In the genomic region with DNA sequence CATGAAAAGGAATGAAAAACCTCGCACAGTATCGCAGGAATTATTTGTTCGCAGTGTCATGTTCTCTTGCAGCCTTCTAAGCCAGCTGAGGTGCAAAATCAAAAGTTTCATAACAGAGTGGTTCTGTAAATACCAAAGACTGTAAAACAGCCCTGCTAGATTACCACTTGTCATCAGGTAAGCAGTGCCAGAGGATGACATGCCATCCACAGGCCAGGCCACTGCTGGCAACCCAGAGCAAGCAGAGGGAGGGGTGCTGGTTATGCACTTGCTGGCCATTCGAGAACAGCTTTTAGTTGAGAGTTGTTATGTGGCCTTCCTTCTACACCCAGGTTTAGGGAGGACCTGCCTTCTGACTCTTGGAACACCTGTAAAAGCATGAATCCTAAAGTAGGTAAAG, we compare ENCODE assay signal across 18 cellular contexts.
DNase-seq lines count a peak whose midpoint lies in the region; ATAC-seq, FAIRE-seq and TF ChIP-seq lines count a peak whose summit lies in the region.
"Had no signal": no experiment of that assay in that cellular context is flagged by ENCODE, and none has a peak within 500 bp of the region (broad histone marks: within the 10 kb centered on the region; RNA-seq: fewer than 3 reads in every experiment).

No MANE protein-coding gene starts in this region.

- ATAC-seq in T-cell (replicated peaks in 1 of 4) (no peak), heart right ventricle (peak; percentile 76 to 91 (median 83)), pancreas (peak; percentile 10 to 21 (median 14)), GM21723 (IDR thresholded peaks at IDR 0.05; ENCODE audit: unreplicated experiment) (no peak)

- H3K4me1 ChIP-seq in CD8-positive, alpha-beta memory T cell (ENCODE audit: insufficient read depth, low read length), result peaks cover 48% of the 10 kb centered on the region
- H3K4me1 ChIP-seq in heart right ventricle, result peaks cover 7 to 100% (median 87%) of the 10 kb centered on the region in 9 donors
- peaks cover 53 to 80% (median 67%) of the 10 kb centered on the region in 3 donors for H3K4me1 ChIP-seq in pancreas
- peaks cover 11% of the 10 kb centered on the region for H3K4me1 ChIP-seq in A673 (ENCODE audit: insufficient read depth, low read length, poor library complexity, severe bottlenecking)

- intact Hi-C loops in heart right ventricle (cut with DNase I) (loop anchor here in 4 of 10 donors (5.0 to 10.0 kb wide), 3 partner anchors 33 to 68 kb away; no protein-coding TSS in a partner anchor), pancreas (cut with DNase I) (no loop called here), A673 (cut with micrococcal nuclease; ENCODE audit: unreplicated experiment) (no loop called here)

- no TSS peak for BruUV-seq in A673 (replicated peaks; lab: Mats Ljungman, UMichigan)

- no peaks in the 10 kb centered on the region for H3K36me3 ChIP-seq in CD8-positive, alpha-beta memory T cell (ENCODE audit: insufficient read depth, low read length)
- H3K36me3 ChIP-seq in heart right ventricle (no peaks in the 10 kb centered on the region), pancreas (no peaks in the 10 kb centered on the region), A673 (ENCODE audit: insufficient read depth, low read length, poor library complexity, severe bottlenecking) (no peaks in the 10 kb centered on the region)
- H3K36me3 ChIP-seq: suprapubic skin had no signal

- peaks cover 0 to 2% of the 10 kb centered on the region in 2 donors for H3K27me3 Mint-ChIP-seq in CD8-positive, alpha-beta memory T cell
- H3K27me3 Mint-ChIP-seq in T-cell, result no peaks in the 10 kb centered on the region
- H3K27me3 Mint-ChIP-seq: activated naive CD8-positive, alpha-beta T cell treated with anti-CD3 and anti-CD28 coated beads, Interleukin-2, amount 50 U/mL, for 24 hours had no signal

- peak overlapping the region in 7 of 8 donors; percentile 27 to 88 (median 79) for H3K27ac Mint-ChIP-seq in CD8-positive, alpha-beta memory T cell
- H3K27ac Mint-ChIP-seq in T-cell, result peak overlapping the region; percentile 60 to 80
- H3K27ac Mint-ChIP-seq: activated naive CD8-positive, alpha-beta T cell treated with anti-CD3 and anti-CD28 coated beads, Interleukin-2, amount 50 U/mL, for 24 hours had no signal

- no peak for FAIRE-seq in pancreas (lab: Jason Lieb, UNC)
- FAIRE-seq: HTR-8/SVneo had no signal

- peak overlapping the region in 2 of 7 donors; percentile 17 to 57 for H3K4me3 Mint-ChIP-seq in CD8-positive, alpha-beta memory T cell
- H3K4me3 Mint-ChIP-seq in T-cell, result peak overlapping the region in 1 of 3 donors; percentile 22
- H3K4me3 Mint-ChIP-seq: activated naive CD8-positive, alpha-beta T cell treated with anti-CD3 and anti-CD28 coated beads, Interleukin-2, amount 50 U/mL, for 24 hours had no signal

- no peak overlapping the region for H3K4me3 ChIP-seq in CD8-positive, alpha-beta memory T cell (ENCODE audit: low read length)
- H3K4me3 ChIP-seq in heart right ventricle (no peak overlapping the region), pancreas (no peak overlapping the region), A673 (ENCODE audit: low read depth, low read length, poor library complexity, severe bottlenecking) (no peak overlapping the region)
- H3K4me3 ChIP-seq: GM23248, suprapubic skin had no signal

- peaks cover 91 to 97% (median 94%) of the 10 kb centered on the region in 3 donors for H3K4me1 Mint-ChIP-seq in CD8-positive, alpha-beta memory T cell
- peaks cover 93 to 97% (median 96%) of the 10 kb centered on the region in 3 donors for H3K4me1 Mint-ChIP-seq in T-cell

- H3K9me3 Mint-ChIP-seq in CD8-positive, alpha-beta memory T cell, result no peaks in the 10 kb centered on the region
- no peaks in the 10 kb centered on the region for H3K9me3 Mint-ChIP-seq in T-cell
- H3K9me3 Mint-ChIP-seq: activated naive CD8-positive, alpha-beta T cell treated with anti-CD3 and anti-CD28 coated beads, Interleukin-2, amount 50 U/mL, for 24 hours had no signal

- peaks cover 0 to 30% (median 3%) of the 10 kb centered on the region in 3 donors for H3K36me3 Mint-ChIP-seq in CD8-positive, alpha-beta memory T cell
- H3K36me3 Mint-ChIP-seq in T-cell, result peaks cover 18% of the 10 kb centered on the region

- H3K9me3 ChIP-seq in CD8-positive, alpha-beta memory T cell (ENCODE audit: low read length), result no peaks in the 10 kb centered on the region
- H3K9me3 ChIP-seq in heart right ventricle (no peaks in the 10 kb centered on the region), pancreas (no peaks in the 10 kb centered on the region), A673 (ENCODE audit: low read depth, low read length, poor library complexity, severe bottlenecking) (no peaks in the 10 kb centered on the region)
- H3K9me3 ChIP-seq: suprapubic skin had no signal

- TF ChIP-seq CTCF in heart right ventricle (IDR thresholded peaks at IDR 0.05) (no peak), pancreas (IDR thresholded peaks at IDR 0.05) (no peak), A673 (conservative IDR thresholded peaks at IDR 0.05; ENCODE audit: low read depth, low read length) (no peak)

- POLR2A ChIA-PET in CD8-positive, alpha-beta memory T cell (lab: Charles Lee), result no interaction called here
- POLR2A ChIA-PET in T-cell (lab: Charles Lee), result no interaction called here
- POLR2A ChIA-PET in A673 (lab: Charles Lee; ENCODE audit: low non-redundant PET), result no interaction called here

- CTCF ChIA-PET in CD8-positive, alpha-beta memory T cell (lab: Charles Lee), result interaction anchor here (1.4 kb wide), 1 partner anchor 10 kb away, joined by 3 read pairs; no protein-coding TSS in a partner anchor
- CTCF ChIA-PET in T-cell (lab: Charles Lee) (no interaction called here), A673 (lab: Charles Lee) (no interaction called here)

- 56 to 76% methylated on average over 4 of the region's 4 CpGs for WGBS in heart right ventricle, 2 donors
- 32 to 40% methylated on average over 4 of the region's 4 CpGs for WGBS in pancreas, 2 donors

- H3K27ac ChIP-seq in CD8-positive, alpha-beta memory T cell (ENCODE audit: low read depth, low read length), result no peak overlapping the region
- H3K27ac ChIP-seq in heart right ventricle, result peak overlapping the region in 9 of 10 donors; percentile 48 to 85 (median 73)
- H3K27ac ChIP-seq in pancreas, result peak overlapping the region; percentile 51 to 79 (median 71)
- H3K27ac ChIP-seq in A673 (ENCODE audit: low read depth, low read length, poor library complexity, severe bottlenecking), result no peak overlapping the region
- H3K27ac ChIP-seq: C4-2B, GM23248, suprapubic skin had no signal

- no peak for DNase-seq in CD8-positive, alpha-beta memory T cell
- no peak for DNase-seq in T-cell
- peak in 1 of 2 donors; percentile 70 for DNase-seq in heart right ventricle
- no peak for DNase-seq in pancreas
- DNase-seq in NCI-H1694 treated with DMSO at 0.1 percent for 48 hours (lab: John Stamatoyannopoulos, UW), result no peak
- no peak for DNase-seq in HuH-7 (ENCODE audit: low spot score)
- DNase-seq in A673 (ENCODE audit: low spot score), result no peak
- DNase-seq: activated naive CD8-positive, alpha-beta T cell treated with anti-CD3 and anti-CD28 coated beads, Interleukin-2, amount 50 U/mL, for 24 hours; cerebellar nuclear complex; glutamatergic neuron; GM23248; islet precursor cell; NCI-H1694; NCI-H524 treated with DMSO at 0.1 percent for 48 hours had no signal

- no peaks in the 10 kb centered on the region for H3K27me3 ChIP-seq in CD8-positive, alpha-beta memory T cell (ENCODE audit: insufficient read depth, low read length, poor library complexity, severe bottlenecking)
- H3K27me3 ChIP-seq in heart right ventricle (no peaks in the 10 kb centered on the region), pancreas (no peaks in the 10 kb centered on the region), A673 (replicated peaks; ENCODE audit: insufficient read depth, low read depth, low read length, poor library complexity) (no peaks in the 10 kb centered on the region)
- H3K27me3 ChIP-seq: suprapubic skin had no signal

Comparison
In these comparisons a context has a peak if more than half of its experiments do, and no peak if none do; other contexts are left out.
1. H3K27ac ChIP-seq: peak in heart right ventricle (9 of 10) and pancreas (4 of 4); none in CD8-positive, alpha-beta memory T cell (single experiment) and A673 (single experiment).
2. ATAC-seq: peak in heart right ventricle (8 of 8) and pancreas (4 of 4); none in T-cell (0 of 4) and GM21723 (single experiment).